1 cellular context compared by ENCODE assay signal in the genomic region with DNA sequence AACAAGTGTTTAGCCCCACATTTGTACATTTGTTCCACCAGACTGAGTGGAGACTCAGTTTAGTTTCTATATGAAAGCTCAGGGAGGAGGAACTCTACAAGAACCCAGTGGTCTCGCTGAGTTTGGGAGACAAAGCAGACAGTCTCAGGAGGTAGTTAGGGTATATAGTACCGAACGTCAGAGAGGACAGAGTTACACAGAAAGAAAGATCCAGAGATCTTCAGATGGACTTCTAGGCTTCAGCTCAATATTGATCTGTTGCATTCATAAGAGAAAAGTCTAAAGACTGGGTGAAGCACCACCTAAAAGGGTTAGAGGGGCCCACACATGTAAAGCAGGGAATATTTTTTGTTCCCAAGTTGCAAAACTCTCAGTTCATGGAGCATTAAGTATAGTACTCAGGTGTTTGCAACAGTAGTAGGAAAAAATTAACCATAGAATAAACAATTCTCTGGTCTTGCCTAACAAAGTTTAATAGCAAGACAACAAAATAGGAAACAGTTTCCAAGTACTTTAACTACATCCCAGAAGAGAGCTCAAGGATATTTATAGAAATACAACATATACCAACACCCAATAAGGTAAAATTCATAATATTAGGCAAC.
TF ChIP-seq lines count a peak whose summit lies in the region.

No MANE protein-coding gene starts in this region.

TF ChIP-seq in HepG2, 621 proteins besides CTCF, POLR2A, EP300 and RAD21 (continued from another document and continues in another):
- TF ChIP-seq, protein P1, sequence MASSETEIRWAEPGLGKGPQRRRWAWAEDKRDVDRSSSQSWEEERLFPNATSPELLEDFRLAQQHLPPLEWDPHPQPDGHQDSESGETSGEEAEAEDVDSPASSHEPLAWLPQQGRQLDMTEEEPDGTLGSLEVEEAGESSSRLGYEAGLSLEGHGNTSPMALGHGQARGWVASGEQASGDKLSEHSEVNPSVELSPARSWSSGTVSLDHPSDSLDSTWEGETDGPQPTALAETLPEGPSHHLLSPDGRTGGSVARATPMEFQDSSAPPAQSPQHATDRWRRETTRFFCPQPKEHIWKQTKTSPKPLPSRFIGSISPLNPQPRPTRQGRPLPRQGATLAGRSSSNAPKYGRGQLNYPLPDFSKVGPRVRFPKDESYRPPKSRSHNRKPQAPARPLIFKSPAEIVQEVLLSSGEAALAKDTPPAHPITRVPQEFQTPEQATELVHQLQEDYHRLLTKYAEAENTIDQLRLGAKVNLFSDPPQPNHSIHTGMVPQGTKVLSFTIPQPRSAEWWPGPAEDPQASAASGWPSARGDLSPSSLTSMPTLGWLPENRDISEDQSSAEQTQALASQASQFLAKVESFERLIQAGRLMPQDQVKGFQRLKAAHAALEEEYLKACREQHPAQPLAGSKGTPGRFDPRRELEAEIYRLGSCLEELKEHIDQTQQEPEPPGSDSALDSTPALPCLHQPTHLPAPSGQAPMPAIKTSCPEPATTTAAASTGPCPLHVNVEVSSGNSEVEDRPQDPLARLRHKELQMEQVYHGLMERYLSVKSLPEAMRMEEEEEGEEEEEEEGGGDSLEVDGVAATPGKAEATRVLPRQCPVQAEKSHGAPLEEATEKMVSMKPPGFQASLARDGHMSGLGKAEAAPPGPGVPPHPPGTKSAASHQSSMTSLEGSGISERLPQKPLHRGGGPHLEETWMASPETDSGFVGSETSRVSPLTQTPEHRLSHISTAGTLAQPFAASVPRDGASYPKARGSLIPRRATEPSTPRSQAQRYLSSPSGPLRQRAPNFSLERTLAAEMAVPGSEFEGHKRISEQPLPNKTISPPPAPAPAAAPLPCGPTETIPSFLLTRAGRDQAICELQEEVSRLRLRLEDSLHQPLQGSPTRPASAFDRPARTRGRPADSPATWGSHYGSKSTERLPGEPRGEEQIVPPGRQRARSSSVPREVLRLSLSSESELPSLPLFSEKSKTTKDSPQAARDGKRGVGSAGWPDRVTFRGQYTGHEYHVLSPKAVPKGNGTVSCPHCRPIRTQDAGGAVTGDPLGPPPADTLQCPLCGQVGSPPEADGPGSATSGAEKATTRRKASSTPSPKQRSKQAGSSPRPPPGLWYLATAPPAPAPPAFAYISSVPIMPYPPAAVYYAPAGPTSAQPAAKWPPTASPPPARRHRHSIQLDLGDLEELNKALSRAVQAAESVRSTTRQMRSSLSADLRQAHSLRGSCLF (CRISPR knock-in tag; IDR thresholded peaks at IDR 0.05; ENCODE audit: borderline replicate concordance) = no peak
- TF ChIP-seq, protein P2, sequence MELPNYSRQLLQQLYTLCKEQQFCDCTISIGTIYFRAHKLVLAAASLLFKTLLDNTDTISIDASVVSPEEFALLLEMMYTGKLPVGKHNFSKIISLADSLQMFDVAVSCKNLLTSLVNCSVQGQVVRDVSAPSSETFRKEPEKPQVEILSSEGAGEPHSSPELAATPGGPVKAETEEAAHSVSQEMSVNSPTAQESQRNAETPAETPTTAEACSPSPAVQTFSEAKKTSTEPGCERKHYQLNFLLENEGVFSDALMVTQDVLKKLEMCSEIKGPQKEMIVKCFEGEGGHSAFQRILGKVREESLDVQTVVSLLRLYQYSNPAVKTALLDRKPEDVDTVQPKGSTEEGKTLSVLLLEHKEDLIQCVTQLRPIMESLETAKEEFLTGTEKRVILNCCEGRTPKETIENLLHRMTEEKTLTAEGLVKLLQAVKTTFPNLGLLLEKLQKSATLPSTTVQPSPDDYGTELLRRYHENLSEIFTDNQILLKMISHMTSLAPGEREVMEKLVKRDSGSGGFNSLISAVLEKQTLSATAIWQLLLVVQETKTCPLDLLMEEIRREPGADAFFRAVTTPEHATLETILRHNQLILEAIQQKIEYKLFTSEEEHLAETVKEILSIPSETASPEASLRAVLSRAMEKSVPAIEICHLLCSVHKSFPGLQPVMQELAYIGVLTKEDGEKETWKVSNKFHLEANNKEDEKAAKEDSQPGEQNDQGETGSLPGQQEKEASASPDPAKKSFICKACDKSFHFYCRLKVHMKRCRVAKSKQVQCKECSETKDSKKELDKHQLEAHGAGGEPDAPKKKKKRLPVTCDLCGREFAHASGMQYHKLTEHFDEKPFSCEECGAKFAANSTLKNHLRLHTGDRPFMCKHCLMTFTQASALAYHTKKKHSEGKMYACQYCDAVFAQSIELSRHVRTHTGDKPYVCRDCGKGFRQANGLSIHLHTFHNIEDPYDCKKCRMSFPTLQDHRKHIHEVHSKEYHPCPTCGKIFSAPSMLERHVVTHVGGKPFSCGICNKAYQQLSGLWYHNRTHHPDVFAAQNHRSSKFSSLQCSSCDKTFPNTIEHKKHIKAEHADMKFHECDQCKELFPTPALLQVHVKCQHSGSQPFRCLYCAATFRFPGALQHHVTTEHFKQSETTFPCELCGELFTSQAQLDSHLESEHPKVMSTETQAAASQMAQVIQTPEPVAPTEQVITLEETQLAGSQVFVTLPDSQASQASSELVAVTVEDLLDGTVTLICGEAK (IDR thresholded peaks at IDR 0.05) = no peak
- TF ChIP-seq, protein P2 (CRISPR knock-in tag; IDR thresholded peaks at IDR 0.05) = no peak; the same call in 1 of the 2 replicates
- TF ChIP-seq FOXP1 (IDR thresholded peaks at IDR 0.05) = peak; percentile 70
- peak; percentile 97 for TF ChIP-seq FOXP1 (CRISPR knock-in tag; IDR thresholded peaks at IDR 0.05)
- no peak for TF ChIP-seq ZNF143 (CRISPR knock-in tag; IDR thresholded peaks at IDR 0.05)
- no peak for TF ChIP-seq MBNL3 (CRISPR knock-in tag; conservative IDR thresholded peaks at IDR 0.05)
- TF ChIP-seq ZNF124 (CRISPR knock-in tag; IDR thresholded peaks at IDR 0.05) = no peak; the same call in 1 of the 2 replicates
- TF ChIP-seq ZSCAN31 (CRISPR knock-in tag; IDR thresholded peaks at IDR 0.05; ENCODE audit: low read depth) = no peak
- TF ChIP-seq ZNF207 (IDR thresholded peaks at IDR 0.05; ENCODE audit: borderline replicate concordance) = no peak
- TF ChIP-seq, protein P3, sequence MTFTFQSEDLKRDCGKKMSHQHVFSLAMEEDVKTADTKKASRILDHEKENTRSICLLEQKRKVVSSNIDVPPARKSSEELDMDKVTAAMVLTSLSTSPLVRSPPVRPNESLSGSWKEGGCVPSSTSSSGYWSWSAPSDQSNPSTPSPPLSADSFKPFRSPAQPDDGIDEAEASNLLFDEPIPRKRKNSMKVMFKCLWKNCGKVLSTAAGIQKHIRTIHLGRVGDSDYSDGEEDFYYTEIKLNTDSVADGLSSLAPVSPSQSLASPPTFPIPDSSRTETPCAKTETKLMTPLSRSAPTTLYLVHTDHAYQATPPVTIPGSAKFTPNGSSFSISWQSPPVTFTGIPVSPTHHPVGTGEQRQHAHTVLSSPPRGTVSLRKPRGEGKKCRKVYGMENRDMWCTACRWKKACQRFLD (CRISPR knock-in tag; IDR thresholded peaks at IDR 0.05; ENCODE audit: borderline replicate concordance) = no peak
- TF ChIP-seq RAD51 (IDR thresholded peaks at IDR 0.05; ENCODE audit: borderline replicate concordance) = no peak
- TF ChIP-seq ARNT (IDR thresholded peaks at IDR 0.05) = no peak
- TF ChIP-seq, protein P4, sequence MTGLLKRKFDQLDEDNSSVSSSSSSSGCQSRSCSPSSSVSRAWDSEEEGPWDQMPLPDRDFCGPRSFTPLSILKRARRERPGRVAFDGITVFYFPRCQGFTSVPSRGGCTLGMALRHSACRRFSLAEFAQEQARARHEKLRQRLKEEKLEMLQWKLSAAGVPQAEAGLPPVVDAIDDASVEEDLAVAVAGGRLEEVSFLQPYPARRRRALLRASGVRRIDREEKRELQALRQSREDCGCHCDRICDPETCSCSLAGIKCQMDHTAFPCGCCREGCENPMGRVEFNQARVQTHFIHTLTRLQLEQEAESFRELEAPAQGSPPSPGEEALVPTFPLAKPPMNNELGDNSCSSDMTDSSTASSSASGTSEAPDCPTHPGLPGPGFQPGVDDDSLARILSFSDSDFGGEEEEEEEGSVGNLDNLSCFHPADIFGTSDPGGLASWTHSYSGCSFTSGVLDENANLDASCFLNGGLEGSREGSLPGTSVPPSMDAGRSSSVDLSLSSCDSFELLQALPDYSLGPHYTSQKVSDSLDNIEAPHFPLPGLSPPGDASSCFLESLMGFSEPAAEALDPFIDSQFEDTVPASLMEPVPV (CRISPR knock-in tag; IDR thresholded peaks at IDR 0.05) = no peak
- TF ChIP-seq ESRRA (CRISPR knock-in tag; IDR thresholded peaks at IDR 0.05; ENCODE audit: low read depth) = no peak
- TF ChIP-seq, protein P5, sequence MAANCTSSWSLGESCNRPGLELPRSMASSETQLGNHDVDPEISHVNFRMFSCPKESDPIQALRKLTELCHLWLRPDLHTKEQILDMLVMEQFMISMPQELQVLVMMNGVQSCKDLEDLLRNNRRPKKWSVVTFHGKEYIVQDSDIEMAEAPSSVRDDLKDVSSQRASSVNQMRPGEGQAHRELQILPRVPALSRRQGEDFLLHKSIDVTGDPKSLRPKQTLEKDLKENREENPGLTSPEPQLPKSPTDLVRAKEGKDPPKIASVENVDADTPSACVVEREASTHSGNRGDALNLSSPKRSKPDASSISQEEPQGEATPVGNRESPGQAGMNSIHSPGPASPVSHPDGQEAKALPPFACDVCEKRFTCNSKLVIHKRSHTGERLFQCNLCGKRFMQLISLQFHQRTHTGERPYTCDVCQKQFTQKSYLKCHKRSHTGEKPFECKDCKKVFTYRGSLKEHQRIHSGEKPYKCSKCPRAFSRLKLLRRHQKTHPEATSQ (CRISPR knock-in tag; IDR thresholded peaks at IDR 0.05; ENCODE audit: borderline replicate concordance) = no peak
- TF ChIP-seq, protein P6, sequence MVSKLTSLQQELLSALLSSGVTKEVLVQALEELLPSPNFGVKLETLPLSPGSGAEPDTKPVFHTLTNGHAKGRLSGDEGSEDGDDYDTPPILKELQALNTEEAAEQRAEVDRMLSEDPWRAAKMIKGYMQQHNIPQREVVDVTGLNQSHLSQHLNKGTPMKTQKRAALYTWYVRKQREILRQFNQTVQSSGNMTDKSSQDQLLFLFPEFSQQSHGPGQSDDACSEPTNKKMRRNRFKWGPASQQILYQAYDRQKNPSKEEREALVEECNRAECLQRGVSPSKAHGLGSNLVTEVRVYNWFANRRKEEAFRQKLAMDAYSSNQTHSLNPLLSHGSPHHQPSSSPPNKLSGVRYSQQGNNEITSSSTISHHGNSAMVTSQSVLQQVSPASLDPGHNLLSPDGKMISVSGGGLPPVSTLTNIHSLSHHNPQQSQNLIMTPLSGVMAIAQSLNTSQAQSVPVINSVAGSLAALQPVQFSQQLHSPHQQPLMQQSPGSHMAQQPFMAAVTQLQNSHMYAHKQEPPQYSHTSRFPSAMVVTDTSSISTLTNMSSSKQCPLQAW (CRISPR knock-in tag; IDR thresholded peaks at IDR 0.05) = no peak; the same call in 1 of the 2 replicates
- TF ChIP-seq, protein P7, sequence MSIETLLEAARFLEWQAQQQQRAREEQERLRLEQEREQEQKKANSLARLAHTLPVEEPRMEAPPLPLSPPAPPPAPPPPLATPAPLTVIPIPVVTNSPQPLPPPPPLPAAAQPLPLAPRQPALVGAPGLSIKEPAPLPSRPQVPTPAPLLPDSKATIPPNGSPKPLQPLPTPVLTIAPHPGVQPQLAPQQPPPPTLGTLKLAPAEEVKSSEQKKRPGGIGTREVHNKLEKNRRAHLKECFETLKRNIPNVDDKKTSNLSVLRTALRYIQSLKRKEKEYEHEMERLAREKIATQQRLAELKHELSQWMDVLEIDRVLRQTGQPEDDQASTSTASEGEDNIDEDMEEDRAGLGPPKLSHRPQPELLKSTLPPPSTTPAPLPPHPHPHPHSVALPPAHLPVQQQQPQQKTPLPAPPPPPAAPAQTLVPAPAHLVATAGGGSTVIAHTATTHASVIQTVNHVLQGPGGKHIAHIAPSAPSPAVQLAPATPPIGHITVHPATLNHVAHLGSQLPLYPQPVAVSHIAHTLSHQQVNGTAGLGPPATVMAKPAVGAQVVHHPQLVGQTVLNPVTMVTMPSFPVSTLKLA (IDR thresholded peaks at IDR 0.05) = no peak
- TF ChIP-seq ZFYVE20 (CRISPR knock-in tag; IDR thresholded peaks at IDR 0.05; ENCODE audit: borderline replicate concordance, low read depth) = no peak
- no peak; the same call in 1 of the 2 replicates for TF ChIP-seq SAFB2 (CRISPR knock-in tag; IDR thresholded peaks at IDR 0.05; ENCODE audit: borderline replicate concordance, low read depth)
- TF ChIP-seq ZNF839 (CRISPR knock-in tag; IDR thresholded peaks at IDR 0.05; ENCODE audit: borderline replicate concordance) = no peak
- TF ChIP-seq DPF2 (CRISPR knock-in tag; IDR thresholded peaks at IDR 0.05; ENCODE audit: borderline replicate concordance, low read depth) = peak; percentile 60; the same call in 1 of the 2 replicates
